In genomic region chr11:5684627-5685362, GRCh38 we compare ENCODE assay signal across 8 cellular contexts. TPM values are rescaled to one million over a fixed set of nuclear protein-coding genes. Genes with fewer than 3 reads are reported as not detected.
DNase-seq lines count a peak whose midpoint lies in the region; ATAC-seq and TF ChIP-seq lines count a peak whose summit lies in the region.

Gene TRIM5, minus strand, starts transcription at chr11:5685074. Its CDS starts 4,897 bp downstream, at chr11:5680177.

- H3K27me3 ChIP-seq in A673 (replicated peaks; ENCODE audit: insufficient read depth, low read depth, low read length, poor library complexity), result no peaks in the 10 kb centered on the region

- H3K4me3 ChIP-seq in A673 (ENCODE audit: low read depth, low read length, poor library complexity, severe bottlenecking), result peak within 1 kb of the TSS; percentile 51

- H3K27ac ChIP-seq in A673 (ENCODE audit: low read depth, low read length, poor library complexity, severe bottlenecking), result peak within 1 kb of the TSS; percentile 91

- H3K9me3 Mint-ChIP-seq in activated T-helper 17 cell treated with anti-CD3 and anti-CD28 coated beads, Interleukin-2, amount 50 U/mL, for 72 hours, result no peaks in the 10 kb centered on the region
- peaks cover 8% of the 10 kb centered on the region for H3K9me3 Mint-ChIP-seq in nephron
- no peaks in the 10 kb centered on the region for H3K9me3 Mint-ChIP-seq in stimulated activated naive CD8-positive, alpha-beta T cell treated with anti-CD3 and anti-CD28 coated beads, Interleukin-15, Interleukin-2, amounts not matched to agents 100 ng/mL and 50 ng/mL, for 24 hours

- H3K27me3 Mint-ChIP-seq in activated T-helper 17 cell treated with anti-CD3 and anti-CD28 coated beads, Interleukin-2, amount 50 U/mL, for 72 hours, result no peaks in the 10 kb centered on the region
- no peaks in the 10 kb centered on the region for H3K27me3 Mint-ChIP-seq in nephron (ENCODE audit: low read depth)
- H3K27me3 Mint-ChIP-seq in stimulated activated naive CD8-positive, alpha-beta T cell treated with anti-CD3 and anti-CD28 coated beads, Interleukin-15, Interleukin-2, amounts not matched to agents 100 ng/mL and 50 ng/mL, for 24 hours, result no peaks in the 10 kb centered on the region

- no peaks in the 10 kb centered on the region for H3K4me1 ChIP-seq in A673 (ENCODE audit: insufficient read depth, low read length, poor library complexity, severe bottlenecking)

- BruUV-seq in A673 (replicated peaks; lab: Mats Ljungman, UMichigan), result no TSS peak

- peaks cover 26% of the 10 kb centered on the region for H3K36me3 Mint-ChIP-seq in activated T-helper 17 cell treated with anti-CD3 and anti-CD28 coated beads, Interleukin-2, amount 50 U/mL, for 72 hours (ENCODE audit: low read depth)
- H3K36me3 Mint-ChIP-seq in nephron (ENCODE audit: low read depth), result peaks cover 33% of the 10 kb centered on the region
- H3K36me3 Mint-ChIP-seq in stimulated activated naive CD8-positive, alpha-beta T cell treated with anti-CD3 and anti-CD28 coated beads, Interleukin-15, Interleukin-2, amounts not matched to agents 100 ng/mL and 50 ng/mL, for 24 hours (ENCODE audit: low read depth), result peaks cover 12% of the 10 kb centered on the region

- peak within 1 kb of the TSS; percentile 97 for H3K4me3 Mint-ChIP-seq in activated T-helper 17 cell treated with anti-CD3 and anti-CD28 coated beads, Interleukin-2, amount 50 U/mL, for 72 hours
- peak within 1 kb of the TSS; percentile 91 to 98 (median 97) for H3K4me3 Mint-ChIP-seq in nephron
- H3K4me3 Mint-ChIP-seq in stimulated activated naive CD8-positive, alpha-beta T cell treated with anti-CD3 and anti-CD28 coated beads, Interleukin-15, Interleukin-2, amounts not matched to agents 100 ng/mL and 50 ng/mL, for 24 hours, result peak within 1 kb of the TSS; percentile 91

- POLR2A ChIA-PET in A673 (lab: Charles Lee; ENCODE audit: low non-redundant PET), result no interaction called here

- CTCF ChIA-PET in A673 (lab: Charles Lee), result no interaction called here

- DNase-seq in A673 (ENCODE audit: low spot score), result peak; percentile 94
- DNase-seq in RKO (ENCODE audit: low spot score), result peak; percentile 95
- peak; percentile 98 for DNase-seq in fibroblast of peridontal ligament (ENCODE audit: extremely low read depth)

- H3K4me1 Mint-ChIP-seq in activated T-helper 17 cell treated with anti-CD3 and anti-CD28 coated beads, Interleukin-2, amount 50 U/mL, for 72 hours, result peaks cover 18% of the 10 kb centered on the region
- H3K4me1 Mint-ChIP-seq in nephron, result peaks cover 24% of the 10 kb centered on the region
- H3K4me1 Mint-ChIP-seq in stimulated activated naive CD8-positive, alpha-beta T cell treated with anti-CD3 and anti-CD28 coated beads, Interleukin-15, Interleukin-2, amounts not matched to agents 100 ng/mL and 50 ng/mL, for 24 hours (ENCODE audit: low read depth), result peaks cover 50% of the 10 kb centered on the region

- peak; percentile 45 for ATAC-seq in GM18861 (IDR thresholded peaks at IDR 0.05; ENCODE audit: unreplicated experiment)
- ATAC-seq in HG03097 (IDR thresholded peaks at IDR 0.05; ENCODE audit: low FRiP score, unreplicated experiment), result peak; percentile 79
- ATAC-seq in activated T-helper 17 cell treated with anti-CD3 and anti-CD28 coated beads, Interleukin-2, amount 50 U/mL, for 72 hours (replicated peaks), result peak; percentile 90

- H3K36me3 ChIP-seq in A673 (ENCODE audit: insufficient read depth, low read length, poor library complexity, severe bottlenecking), result no peaks in the 10 kb centered on the region

- TF ChIP-seq CTCF in A673 (conservative IDR thresholded peaks at IDR 0.05; ENCODE audit: low read depth, low read length) (peak; percentile 56), nephron (IDR thresholded peaks at IDR 0.05; ENCODE audit: unreplicated experiment in 3 of 3) (peak; percentile 50 to 63 (median 52))

- no peaks in the 10 kb centered on the region for H3K9me3 ChIP-seq in A673 (ENCODE audit: low read depth, low read length, poor library complexity, severe bottlenecking)

- peak within 1 kb of the TSS; percentile 99 for H3K27ac Mint-ChIP-seq in activated T-helper 17 cell treated with anti-CD3 and anti-CD28 coated beads, Interleukin-2, amount 50 U/mL, for 72 hours
- H3K27ac Mint-ChIP-seq in nephron, result peak within 1 kb of the TSS; percentile 100
- peak within 1 kb of the TSS; percentile 99 for H3K27ac Mint-ChIP-seq in stimulated activated naive CD8-positive, alpha-beta T cell treated with anti-CD3 and anti-CD28 coated beads, Interleukin-15, Interleukin-2, amounts not matched to agents 100 ng/mL and 50 ng/mL, for 24 hours

- intact Hi-C loops in A673 (cut with micrococcal nuclease; ENCODE audit: unreplicated experiment), result no loop called here

RNA-seq across cellular contexts. Expression of gene TRIM5, which starts in this region (rescaled TPM):
- total RNA-seq in A673 (2021), result 17.9 and 18.2 TPM in 2 replicates
- total RNA-seq in activated T-helper 17 cell treated with anti-CD3 and anti-CD28 coated beads, Interleukin-2, amount 50 U/mL, for 72 hours, result 10 to 100 TPM; 11.4 to 18.8 TPM

Comparison
In these comparisons a context has a peak if more than half of its experiments do, and no peak if none do; other contexts are left out.
1. Peak in every context shown above with its lines: DNase-seq, ATAC-seq, H3K4me3 ChIP-seq and H3K27ac ChIP-seq.